Comparison of ENCODE assay signal across 8 cellular contexts in genomic region chr3:40524571-40525285, GRCh38. TPM values are rescaled to one million over a fixed set of nuclear protein-coding genes. Genes with fewer than 3 reads are reported as not detected.
A peak's percentile ranks its signal among the peaks of the same experiment; 100 is the strongest.
DNase-seq lines count a peak whose midpoint lies in the region; ATAC-seq lines count a peak whose summit lies in the region.

ZNF621 (plus strand) TSS chr3:40524960; CDS start chr3:40525841, 881 bp downstream.

- H3K4me1 ChIP-seq in esophagus (ENCODE audit: control insufficient read depth in 2 of 2, insufficient read depth in 2 of 2, low read length in 1 of 2): no peaks in the 10 kb centered on the region
- H3K4me1 ChIP-seq in muscle layer of colon (ENCODE audit: insufficient read depth, low read length): peaks cover 17% of the 10 kb centered on the region

- peak within 1 kb of the TSS; percentile 66 to 80 for H3K4me3 ChIP-seq in esophagus (ENCODE audit: low read depth in 1 of 2, low read length in 2 of 2)
- H3K4me3 ChIP-seq in muscle layer of colon (ENCODE audit: low read depth in 1 of 2, low read length in 2 of 2): peak within 1 kb of the TSS; percentile 73 to 96

- no peaks in the 10 kb centered on the region for H3K27me3 ChIP-seq in esophagus (ENCODE audit: control insufficient read depth in 1 of 2, insufficient read depth in 2 of 2, low read length in 2 of 2)
- H3K27me3 ChIP-seq in muscle layer of colon (ENCODE audit: control insufficient read depth in 1 of 2, insufficient read depth in 2 of 2, low read length in 2 of 2): no peaks in the 10 kb centered on the region

- H3K9ac ChIP-seq in muscle layer of colon (ENCODE audit: low read length): peak within 1 kb of the TSS; percentile 98

- ATAC-seq in GM21367 (IDR thresholded peaks at IDR 0.05; ENCODE audit: unreplicated experiment): peak; percentile 98

- H3K9me3 ChIP-seq in esophagus (ENCODE audit: control insufficient read depth in 2 of 2, insufficient read depth in 1 of 2, low read depth in 1 of 2, low read length in 1 of 2) (no peaks in the 10 kb centered on the region), muscle layer of colon (ENCODE audit: low read length) (no peaks in the 10 kb centered on the region)

- DNase-seq in DMS 273 (lab: John Stamatoyannopoulos, UW; ENCODE audit: unreplicated experiment): peak; percentile 88
- peak; percentile 87 for DNase-seq in HT1080 (ENCODE audit: low read depth)
- DNase-seq in OCI-M2 (lab: John Stamatoyannopoulos, UW; ENCODE audit: unreplicated experiment): peak; percentile 37
- peak; percentile 86 for DNase-seq in activated T-cell treated with anti-CD3 and anti-CD28 coated beads, Interleukin-2, amount 50 U/mL, for 1 hour
- DNase-seq in stimulated activated CD8-positive, alpha-beta memory T cell treated with anti-CD3 and anti-CD28 coated beads, Interleukin-7, amount 100 ng/mL, for 24 hours (ENCODE audit: low read depth): peak; percentile 67

- peak within 1 kb of the TSS; percentile 75 to 87 for H3K27ac ChIP-seq in esophagus (ENCODE audit: low read depth in 2 of 2, low read length in 1 of 2)
- H3K27ac ChIP-seq in muscle layer of colon (ENCODE audit: low read depth, low read length): peak within 1 kb of the TSS; percentile 96

- 1% methylated on average over 56 to 59 of the region's 59 CpGs for WGBS in esophagus, 2 donors

- H3K36me3 ChIP-seq in esophagus (ENCODE audit: control insufficient read depth in 2 of 2, insufficient read depth in 2 of 2, low read length in 1 of 2): peaks cover 2 to 7% of the 10 kb centered on the region in 2 donors
- peaks cover 20% of the 10 kb centered on the region for H3K36me3 ChIP-seq in muscle layer of colon (ENCODE audit: insufficient read depth, low read length)

RNA-seq across cellular contexts. Expression of gene ZNF621, which starts in this region (rescaled TPM):
- total RNA-seq in HT1080 (2014; rRNA removed; shearing (Covaris generic)): 8.3 and 9.2 TPM in 2 replicates
- 13.8 and 16.0 TPM in 2 replicates for polyA plus RNA-seq in HT1080 (2015; cell fraction: cytosol; rRNA removed)
- 38.8 and 50.3 TPM in 2 replicates for polyA plus RNA-seq in HT1080 (2015; cell fraction: nucleus; rRNA removed)
- 10 to 100 TPM in 1 of 2 donors, 1 to 10 TPM in 1; 5.8 to 11.0 TPM for polyA plus RNA-seq in esophagus

Comparison
In these comparisons a context has a peak if more than half of its experiments do, and no peak if none do; other contexts are left out.
1. Peak in every context shown above with its lines: DNase-seq, ATAC-seq, H3K4me3 ChIP-seq and H3K27ac ChIP-seq.
2. DNase-seq: peak in every context shown above with its lines; median percentile 88 in DMS 273; 87 in HT1080; 86 in activated T-cell treated with anti-CD3 and anti-CD28 coated beads, Interleukin-2, amount 50 U/mL, for 1 hour; 67 in stimulated activated CD8-positive, alpha-beta memory T cell treated with anti-CD3 and anti-CD28 coated beads, Interleukin-7, amount 100 ng/mL, for 24 hours; 37 in OCI-M2.